4 cellular contexts compared by ENCODE assay signal in genomic region chr12:97989366-97989940, GRCh38.
TF ChIP-seq lines count a peak whose summit lies in the region.

No MANE protein-coding gene starts in this region.

TF ChIP-seq in HepG2, 621 proteins besides CTCF, POLR2A, EP300 and RAD21:
- TF ChIP-seq PAF1 (CRISPR knock-in tag; IDR thresholded peaks at IDR 0.05) (no peak), ETV5 (CRISPR knock-in tag; IDR thresholded peaks at IDR 0.05; ENCODE audit: borderline replicate concordance) (no peak), SAFB2 (CRISPR knock-in tag; IDR thresholded peaks at IDR 0.05; ENCODE audit: borderline replicate concordance, low read depth) (no peak), RCOR2 (CRISPR knock-in tag; IDR thresholded peaks at IDR 0.05) (no peak), PITX1 (CRISPR knock-in tag; IDR thresholded peaks at IDR 0.05) (no peak), HNRNPK (IDR thresholded peaks at IDR 0.05; ENCODE audit: low read depth, low read length, poor library complexity, severe bottlenecking) (peak; percentile 84), MXI1 (IDR thresholded peaks at IDR 0.05; ENCODE audit: borderline replicate concordance, low read depth, low read length) (no peak), ASH2L (IDR thresholded peaks at IDR 0.05; ENCODE audit: insufficient read length, low read depth, low read length) (no peak), PRPF4 (IDR thresholded peaks at IDR 0.05; ENCODE audit: low read depth, low read length, poor library complexity, severe bottlenecking) (no peak), AGO1 (IDR thresholded peaks at IDR 0.05; ENCODE audit: low read depth, low read length, poor library complexity, severe bottlenecking) (no peak), ZNF263 (CRISPR knock-in tag; IDR thresholded peaks at IDR 0.05) (no peak), ELF4 (CRISPR knock-in tag; IDR thresholded peaks at IDR 0.05; ENCODE audit: borderline replicate concordance) (no peak), ZGPAT (CRISPR knock-in tag; IDR thresholded peaks at IDR 0.05) (no peak), PCBP2 (optimal IDR thresholded peaks at IDR 0.05; ENCODE audit: low read depth, low read length, poor library complexity, severe bottlenecking) (peak; percentile 68), PCBP1 (IDR thresholded peaks at IDR 0.05; ENCODE audit: borderline replicate concordance, low read depth, low read length) (0 out of 2 replicates have a peak, but pooled peaks have one; percentile 57), ZNF382 (CRISPR knock-in tag; IDR thresholded peaks at IDR 0.05; ENCODE audit: borderline replicate concordance) (no peak), BATF2 (CRISPR knock-in tag; IDR thresholded peaks at IDR 0.05) (no peak)

TF ChIP-seq in HEK293, 187 proteins besides CTCF, POLR2A, EP300 and RAD21:
- TF ChIP-seq PRDM1 (tag by site-specific recombination; IDR thresholded peaks at IDR 0.05) (peak; percentile 99), ZNF280C (tag by site-specific recombination; IDR thresholded peaks at IDR 0.05) (no peak), ZSCAN4 (tag by site-specific recombination; IDR thresholded peaks at IDR 0.05) (no peak), ZNF266 (tag by site-specific recombination; IDR thresholded peaks at IDR 0.05; ENCODE audit: low read depth) (no peak)

TF ChIP-seq in WTC11, 78 proteins besides CTCF, POLR2A, EP300 and RAD21:
- TF ChIP-seq ZNF512 (CRISPR knock-in tag; IDR thresholded peaks at IDR 0.05; ENCODE audit: borderline replicate concordance) (0 out of 2 replicates have a peak, but pooled peaks have one; percentile 60), TEAD4 (CRISPR knock-in tag; IDR thresholded peaks at IDR 0.05) (no peak)

TF ChIP-seq in H1, 55 proteins besides CTCF, POLR2A, EP300 and RAD21:
- TF ChIP-seq GTF2F1 (IDR thresholded peaks at IDR 0.05; ENCODE audit: borderline replicate concordance, low read depth, low read length) (no peak), RXRA (IDR thresholded peaks at IDR 0.05; ENCODE audit: insufficient read depth, low read depth, low read length) (no peak), TEAD4 (IDR thresholded peaks at IDR 0.05; ENCODE audit: low read depth, low read length) (no peak), TBP (IDR thresholded peaks at IDR 0.05; ENCODE audit: low read depth, low read length) (no peak), ZNF274 (IDR thresholded peaks at IDR 0.05; ENCODE audit: borderline replicate concordance, extremely low read depth, low read length) (no peak), JUND (IDR thresholded peaks at IDR 0.05; ENCODE audit: low read length) (no peak), GABPA (IDR thresholded peaks at IDR 0.05; ENCODE audit: borderline replicate concordance, insufficient read depth, low read length) (no peak), BCL11A (IDR thresholded peaks at IDR 0.05; ENCODE audit: low read depth in 2 of 2, low read length in 2 of 2) (no peak), NRF1 (IDR thresholded peaks at IDR 0.05; ENCODE audit: low read depth, low read length) (no peak), RNF2 (IDR thresholded peaks at IDR 0.05; ENCODE audit: borderline replicate concordance, low read depth, low read length, missing control alignments, poor library complexity, severe bottlenecking) (no peak), SP2 (IDR thresholded peaks at IDR 0.05; ENCODE audit: low read length) (no peak), TAF1 (IDR thresholded peaks at IDR 0.05; ENCODE audit: low read depth, low read length) (no peak), ASH2L (IDR thresholded peaks at IDR 0.05; ENCODE audit: low read length) (no peak), SUZ12 (IDR thresholded peaks at IDR 0.05; ENCODE audit: low read length) (no peak), CREB1 (IDR thresholded peaks at IDR 0.05) (no peak), SIRT6 (IDR thresholded peaks at IDR 0.05; ENCODE audit: low read length) (no peak), HDAC6 (IDR thresholded peaks at IDR 0.05; ENCODE audit: low read depth, low read length) (no peak)
